ENCODE assay signal across 8 cellular contexts in genomic region chr13:32639502-32640105, GRCh38. TPM values are rescaled to one million over a fixed set of nuclear protein-coding genes. Genes with fewer than 3 reads are reported as not detected.
A peak's percentile ranks its signal among the peaks of the same experiment; 100 is the strongest.
DNase-seq lines count a peak whose midpoint lies in the region; ATAC-seq and TF ChIP-seq lines count a peak whose summit lies in the region.

No MANE protein-coding gene starts in this region.

- ATAC-seq in HG03521 (IDR thresholded peaks at IDR 0.05; ENCODE audit: unreplicated experiment) (peak; percentile 69), heart right ventricle (peak; percentile 69 to 92 (median 86))

- peak; percentile 73 for DNase-seq in GM12865 (ENCODE audit: low read depth)
- DNase-seq in RPMI7951 (ENCODE audit: low read depth): peak; percentile 54
- peak; percentile 69 for DNase-seq in amniotic epithelial cell (ENCODE audit: low read depth)
- peak in 1 of 2 donors; percentile 65 for DNase-seq in heart right ventricle
- DNase-seq in retina: peak; percentile 34
- no peak for DNase-seq in cortex of kidney (lab: John Stamatoyannopoulos, UW)

- WGBS in heart right ventricle, 2 donors: 29 to 31% methylated on average over 4 of the region's 4 CpGs

- intact Hi-C loops in heart right ventricle (cut with DNase I): loop anchor here (1.0 to 5.0 kb wide), 5 partner anchors 45 to 53 kb away; partner anchors contain the start of gene PDS5B (in 6 of the 10)

- no peak overlapping the region for H3K4me3 ChIP-seq in GM12865 (ENCODE audit: low read depth, low read length)
- H3K4me3 ChIP-seq in heart right ventricle: no peak overlapping the region

- no peaks in the 10 kb centered on the region for H3K27me3 ChIP-seq in heart right ventricle

- no peak overlapping the region for H3K27ac ChIP-seq in 22Rv1
- H3K27ac ChIP-seq in heart right ventricle: no peak overlapping the region

- no peaks in the 10 kb centered on the region for H3K9me3 ChIP-seq in heart right ventricle

- no peaks in the 10 kb centered on the region for H3K36me3 ChIP-seq in heart right ventricle

- peaks cover 0 to 35% (median 8%) of the 10 kb centered on the region in 9 donors for H3K4me1 ChIP-seq in heart right ventricle

- TF ChIP-seq CTCF in 22Rv1 (IDR thresholded peaks at IDR 0.05) (peak; percentile 87), GM12865 (IDR thresholded peaks at IDR 0.05; ENCODE audit: insufficient read depth, low read depth, low read length, missing control alignments) (peak; percentile 74), heart right ventricle (IDR thresholded peaks at IDR 0.05) (peak; percentile 60 to 95 (median 84))

RNA-seq across cellular contexts. Expression of gene PDS5B, which starts 53.4 kb away (rescaled TPM):
- total RNA-seq in RPMI7951 (2014; rRNA removed; shearing (Covaris generic)): 13.9 and 16.3 TPM in 2 replicates
- 10 to 100 TPM; 16.3 to 29.6 (median 20.6) TPM for total RNA-seq in heart right ventricle
- polyA plus RNA-seq in heart right ventricle: 1 to 10 TPM; 5.6 TPM
